In the genomic region with DNA sequence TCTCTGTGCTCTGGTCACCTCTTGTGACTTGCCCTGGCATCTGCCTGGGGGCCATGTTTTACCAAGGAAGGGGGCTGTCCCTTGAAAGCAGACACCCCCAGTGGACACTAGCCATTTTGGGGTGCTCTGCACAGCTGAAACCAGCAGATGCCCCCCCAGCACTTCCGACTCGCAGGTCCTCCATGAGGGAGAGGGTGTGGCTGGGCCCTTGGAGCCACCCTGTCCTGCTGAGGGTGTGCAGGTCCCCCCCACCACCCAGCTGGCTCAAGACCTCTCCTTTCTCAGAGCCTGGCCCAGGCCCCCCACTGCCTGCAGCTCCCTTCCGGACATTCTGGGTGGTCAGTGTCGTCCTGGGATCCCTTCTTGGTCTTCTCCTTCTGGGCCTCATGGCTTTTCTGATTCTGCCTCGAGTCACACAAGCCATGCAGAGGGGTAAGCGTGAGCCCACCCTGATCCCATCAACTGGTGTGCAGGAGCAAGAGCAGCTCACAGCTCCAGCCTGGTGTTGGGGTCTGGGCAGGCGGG, we compare ENCODE assay signal across 23 cellular contexts. TPM values are rescaled to one million over a fixed set of nuclear protein-coding genes. Genes with fewer than 3 reads are reported as not detected.
"Had no signal": no experiment of that assay in that cellular context is flagged by ENCODE, and none has a peak within 500 bp of the region (broad histone marks: within the 10 kb centered on the region; RNA-seq: fewer than 3 reads in every experiment).

No MANE protein-coding gene starts in this region.

- H3K4me3 ChIP-seq: esophagus squamous epithelium, gastrocnemius medialis, mucosa of descending colon, sigmoid colon, smooth muscle cell, testis, upper lobe of left lung had no signal

- H3K4me1 ChIP-seq: esophagus squamous epithelium, gastrocnemius medialis, sigmoid colon, testis, upper lobe of left lung had no signal

- H3K27ac ChIP-seq: esophagus squamous epithelium, gastrocnemius medialis, sigmoid colon, testis, upper lobe of left lung had no signal

- H3K27me3 ChIP-seq: gastrocnemius medialis, sigmoid colon, testis, upper lobe of left lung had no signal

- DNase-seq: activated CD4-positive, alpha-beta memory T cell treated with anti-CD3 and anti-CD28 coated beads for 36 hours; activated CD8-positive, alpha-beta memory T cell treated with anti-CD3 and anti-CD28 coated beads, Interleukin-2, amount 10 ng/mL, durations not matched to agents 7 days and 5 days; activated gamma-delta T cell treated with Interleukin-2 at 50 U/mL for 16 hours; activated T-cell treated with anti-CD3 and anti-CD28 coated beads for 4 hours; anterior cingulate cortex; effector memory CD4-positive, alpha-beta T cell; esophagus squamous epithelium; gastrocnemius medialis; hypothalamus; left ventricle myocardium superior; mesenchymal stem cell; mucosa of descending colon; naive B cell; nucleus accumbens; sigmoid colon; stimulated activated CD4-positive, alpha-beta T cell treated with anti-CD3 and anti-CD28 coated beads, Interleukin-15, amount 100 ng/mL, for 24 hours; stimulated activated naive B cell treated with anti-CD40 and anti-IgM and Interleukin-4, amounts not matched to agents 10 μg/mL and 1 μg/mL and 100 μg/mL, for 72 hours; T-cell; testis had no signal

- ATAC-seq: activated CD8-positive, alpha-beta memory T cell treated with anti-CD3 and anti-CD28 coated beads, Interleukin-2, amount 10 ng/mL, durations not matched to agents 7 days and 5 days; gastrocnemius medialis; left ventricle myocardium superior; mucosa of descending colon; stimulated activated naive B cell treated with anti-CD40 and anti-IgM and Interleukin-4, amounts not matched to agents 10 μg/mL and 1 μg/mL and 100 μg/mL, for 72 hours; T-cell had no signal

- H3K4me2 ChIP-seq: smooth muscle cell had no signal

- H3K9me3 ChIP-seq: esophagus squamous epithelium, gastrocnemius medialis, mucosa of descending colon, sigmoid colon, testis, upper lobe of left lung had no signal

- H3K36me3 ChIP-seq: gastrocnemius medialis, upper lobe of left lung had no signal

RNA-seq across cellular contexts. Expression of a gene that starts 41.6 kb away (rescaled TPM):
- total RNA-seq: activated CD4-positive, alpha-beta memory T cell treated with anti-CD3 and anti-CD28 coated beads for 36 hours; activated CD8-positive, alpha-beta memory T cell treated with anti-CD3 and anti-CD28 coated beads, Interleukin-2, amount 10 ng/mL, durations not matched to agents 7 days and 5 days; cardiac septum; dermis microvascular lymphatic vessel endothelial cell; esophagus squamous epithelium; gastrocnemius medialis; left ventricle myocardium superior had no signal
